Comparison of ENCODE assay signal across 9 cellular contexts in the genomic region with DNA sequence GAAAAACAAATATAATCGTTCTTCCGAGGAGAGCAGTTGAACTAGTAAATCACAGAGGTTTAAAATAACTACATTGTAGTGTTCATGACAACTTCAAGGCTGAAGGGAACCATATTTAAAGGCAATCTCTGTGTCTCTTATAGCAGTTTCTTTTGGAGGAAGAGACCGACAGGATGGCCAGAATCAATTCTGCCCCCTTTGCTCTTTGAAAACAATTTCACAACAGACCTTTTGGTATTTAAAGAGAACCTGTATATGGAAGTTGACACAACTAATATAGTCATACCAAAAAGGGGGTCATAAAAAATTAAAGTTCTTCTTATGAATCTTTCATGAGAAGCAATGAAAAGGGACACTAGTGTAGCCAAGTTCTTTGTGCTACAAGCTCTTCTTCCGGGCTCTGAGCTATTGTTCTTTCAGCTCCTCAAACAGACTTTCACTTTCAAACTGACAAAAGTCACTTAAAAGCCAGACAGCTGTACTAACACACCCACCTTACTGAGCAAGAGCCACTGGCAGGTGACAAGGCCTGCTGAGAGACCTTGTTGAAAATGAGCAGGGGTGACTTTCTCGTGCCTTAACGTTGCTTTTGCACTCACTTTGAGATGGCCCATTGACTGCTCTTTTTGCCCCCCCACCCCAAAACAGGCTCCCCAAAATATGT. TPM values are rescaled to one million over a fixed set of nuclear protein-coding genes. Genes with fewer than 3 reads are reported as not detected.
DNase-seq lines count a peak whose midpoint lies in the region; ATAC-seq and TF ChIP-seq lines count a peak whose summit lies in the region.
"Had no signal": no experiment of that assay in that cellular context is flagged by ENCODE, and none has a peak within 500 bp of the region (broad histone marks: within the 10 kb centered on the region; RNA-seq: fewer than 3 reads in every experiment).

No MANE protein-coding gene starts in this region.

- H3K79me2 ChIP-seq in mammary epithelial cell (ENCODE audit: insufficient read depth, low read length): no peaks in the 10 kb centered on the region

- POLR2A ChIA-PET in activated CD4-positive, alpha-beta T cell treated with anti-CD3 and anti-CD28 coated beads, Interleukin-2, amount 10 ng/mL, durations not matched to agents 7 days and 5 days (lab: Charles Lee): interaction anchor here (0.6 kb wide), 1 partner anchor 31 kb away, joined by 3 read pairs; a partner anchor contains a TSS

- H3K9me3 Mint-ChIP-seq in activated CD4-positive, alpha-beta T cell treated with anti-CD3 and anti-CD28 coated beads, Interleukin-2, amount 10 ng/mL, durations not matched to agents 7 days and 5 days: no peaks in the 10 kb centered on the region

- BruUV-seq in mammary epithelial cell (replicated peaks; lab: Mats Ljungman, UMichigan): no TSS peak

- in situ Hi-C loops in mammary epithelial cell (cut with MboI; ENCODE audit: low sequenced_read_pairs in 2 of 2): no loop called here

- no peaks in the 10 kb centered on the region for H3K9me3 ChIP-seq in psoas muscle
- H3K9me3 ChIP-seq in mammary epithelial cell (replicated peaks; ENCODE audit: insufficient read depth, low read length): no peaks in the 10 kb centered on the region

- peak overlapping the region; percentile 11 for H3K4me3 ChIP-seq in psoas muscle
- H3K4me3 ChIP-seq in mammary epithelial cell (replicated peaks in 1 of 3; ENCODE audit: insufficient read depth in 1 of 3, low read depth in 2 of 3, low read length in 3 of 3): no peak overlapping the region

- 31 to 46% (median 37%) methylated on average over 6 of the region's 6 CpGs for WGBS in psoas muscle, 3 donors
- WGBS in mammary epithelial cell (ENCODE audit: low coverage, missing lambda C conversion rate): 59% methylated on average over 5 of the region's 6 CpGs

- intact Hi-C loops in psoas muscle (cut with DNase I): no loop called here
- intact Hi-C loops in mammary epithelial cell (cut with micrococcal nuclease): no loop called here
- intact Hi-C loops in posterior cingulate gyrus (cut with DNase I): no loop called here

- H3K36me3 ChIP-seq in psoas muscle (ENCODE audit: insufficient read depth in 1 of 2, low read depth in 1 of 2) (no peaks in the 10 kb centered on the region), mammary epithelial cell (ENCODE audit: insufficient read depth, low read length) (no peaks in the 10 kb centered on the region)

- H2AFZ ChIP-seq in mammary epithelial cell (ENCODE audit: low read depth, low read length): no peak overlapping the region

- CTCF ChIA-PET in activated CD4-positive, alpha-beta T cell treated with anti-CD3 and anti-CD28 coated beads, Interleukin-2, amount 10 ng/mL, durations not matched to agents 7 days and 5 days (lab: Charles Lee): interaction anchor here (0.6 kb wide), 2 partner anchors 81 to 1042 kb away, joined by 3 to 4 read pairs; no protein-coding TSS in a partner anchor
- CTCF ChIA-PET in mammary epithelial cell (lab: Charles Lee; ENCODE audit: low non-redundant PET): no interaction called here

- peak overlapping the region; percentile 16 for H3K27ac ChIP-seq in psoas muscle
- H3K27ac ChIP-seq in mammary epithelial cell (ENCODE audit: insufficient read depth, low read depth, low read length): no peak overlapping the region
- H3K27ac ChIP-seq: VCaP had no signal

- no peak overlapping the region for H3K27ac Mint-ChIP-seq in activated CD4-positive, alpha-beta T cell treated with anti-CD3 and anti-CD28 coated beads, Interleukin-2, amount 10 ng/mL, durations not matched to agents 7 days and 5 days

- H4K20me1 ChIP-seq in mammary epithelial cell (ENCODE audit: insufficient read depth, low read length): no peaks in the 10 kb centered on the region

- peak; percentile 79 for ATAC-seq in HG02938 (IDR thresholded peaks at IDR 0.05; ENCODE audit: unreplicated experiment)
- no peak for ATAC-seq in psoas muscle

- dilution Hi-C loops in mammary epithelial cell (cut with HindIII; ENCODE audit: low sequenced_read_pairs): no loop called here

- no peaks in the 10 kb centered on the region for H3K4me1 ChIP-seq in psoas muscle
- no peaks in the 10 kb centered on the region for H3K4me1 ChIP-seq in mammary epithelial cell (ENCODE audit: insufficient read depth, low read length)

- peaks cover 10% of the 10 kb centered on the region for H3K4me1 Mint-ChIP-seq in activated CD4-positive, alpha-beta T cell treated with anti-CD3 and anti-CD28 coated beads, Interleukin-2, amount 10 ng/mL, durations not matched to agents 7 days and 5 days

- H3K36me3 Mint-ChIP-seq in activated CD4-positive, alpha-beta T cell treated with anti-CD3 and anti-CD28 coated beads, Interleukin-2, amount 10 ng/mL, durations not matched to agents 7 days and 5 days (ENCODE audit: low read depth): no peaks in the 10 kb centered on the region

- no peak overlapping the region for H3K4me2 ChIP-seq in mammary epithelial cell (ENCODE audit: insufficient read depth, low read depth, low read length)

- peak; percentile 7 for DNase-seq in activated CD4-positive, alpha-beta T cell treated with anti-CD3 and anti-CD28 coated beads, Interleukin-2, amount 10 ng/mL, durations not matched to agents 7 days and 5 days
- no peak for DNase-seq in activated CD4-positive, alpha-beta T cell treated with anti-CD3 and anti-CD28 coated beads, Interleukin-2, amount 50 U/mL, for 48 hours
- peak; percentile 85 for DNase-seq in NCI-H510A treated with DMSO at 0.1 percent for 48 hours (lab: John Stamatoyannopoulos, UW)
- no peak for DNase-seq in psoas muscle
- DNase-seq in mammary epithelial cell: no peak
- DNase-seq in DMS 273 treated with DMSO at 0.1 percent for 48 hours (lab: John Stamatoyannopoulos, UW): no peak
- no peak for DNase-seq in posterior cingulate gyrus

- no peaks in the 10 kb centered on the region for H3K27me3 Mint-ChIP-seq in activated CD4-positive, alpha-beta T cell treated with anti-CD3 and anti-CD28 coated beads, Interleukin-2, amount 10 ng/mL, durations not matched to agents 7 days and 5 days

- H3K27me3 ChIP-seq in psoas muscle (ENCODE audit: insufficient read depth in 3 of 3, low read length in 2 of 3) (peaks cover 0 to 4% (median 0%) of the 10 kb centered on the region in 3 donors), mammary epithelial cell (ENCODE audit: insufficient read depth, low read length) (peaks cover 2% of the 10 kb centered on the region)

- no peak overlapping the region for H3K9ac ChIP-seq in mammary epithelial cell (ENCODE audit: insufficient read depth, low read length)

- no peak for TF ChIP-seq CTCF in psoas muscle (IDR thresholded peaks at IDR 0.05)
- no peak for TF ChIP-seq CTCF in mammary epithelial cell (conservative IDR thresholded peaks at IDR 0.05 in 1 of 2, IDR thresholded peaks at IDR 0.05 in 1 of 2; ENCODE audit: extremely low read depth in 1 of 2, insufficient read depth in 1 of 2, low read depth in 1 of 2, low read length in 2 of 2)

- H3K4me3 Mint-ChIP-seq in activated CD4-positive, alpha-beta T cell treated with anti-CD3 and anti-CD28 coated beads, Interleukin-2, amount 10 ng/mL, durations not matched to agents 7 days and 5 days: no peak overlapping the region

RNA-seq across cellular contexts. Expression of a gene that starts 31.0 kb away (rescaled TPM):
- under 1 TPM; 0.02 to 0.15 TPM for total RNA-seq in activated CD4-positive, alpha-beta T cell treated with anti-CD3 and anti-CD28 coated beads, Interleukin-2, amount 10 ng/mL, durations not matched to agents 7 days and 5 days
- 10 to 100 TPM in 3 of 4 donors, 1 to 10 TPM in 1; 8.3 to 20.6 (median 18.3) TPM for total RNA-seq in psoas muscle
- polyA plus RNA-seq in psoas muscle: 1 to 10 TPM in 1 of 3 donors, under 1 TPM in 2; 0.40 to 1.7 (median 0.93) TPM
- under 1 TPM; 0.33 to 0.35 TPM for total RNA-seq in mammary epithelial cell
- polyA plus RNA-seq in mammary epithelial cell: 0.09 TPM
- 37.7 TPM for polyA minus RNA-seq in mammary epithelial cell

Comparison
In these comparisons a context has a peak if more than half of its experiments do, and no peak if none do; other contexts are left out.
1. DNase-seq: peak in activated CD4-positive, alpha-beta T cell treated with anti-CD3 and anti-CD28 coated beads, Interleukin-2, amount 10 ng/mL, durations not matched to agents 7 days and 5 days (single experiment) and NCI-H510A treated with DMSO at 0.1 percent for 48 hours (single experiment); none in activated CD4-positive, alpha-beta T cell treated with anti-CD3 and anti-CD28 coated beads, Interleukin-2, amount 50 U/mL, for 48 hours (0 of 2), psoas muscle (0 of 2), mammary epithelial cell (single experiment), DMS 273 treated with DMSO at 0.1 percent for 48 hours (single experiment) and posterior cingulate gyrus (0 of 10).
2. RNA of a gene that starts 31.0 kb away (total RNA-seq): 8.3 to 20.6 TPM in psoas muscle; 0.33 to 0.35 TPM in mammary epithelial cell and 0.02 to 0.15 TPM in activated CD4-positive, alpha-beta T cell treated with anti-CD3 and anti-CD28 coated beads, Interleukin-2, amount 10 ng/mL, durations not matched to agents 7 days and 5 days; every median in the first group is over 4 times any median in the second.